In genomic region chr14:48963231-48963630, GRCh38 we compare ENCODE assay signal across 19 cellular contexts.
"Had no signal": no experiment of that assay in that cellular context is flagged by ENCODE, and none has a peak within 500 bp of the region (broad histone marks: within the 10 kb centered on the region; RNA-seq: fewer than 3 reads in every experiment).

No MANE protein-coding gene starts in this region.

- H3K4me1 Mint-ChIP-seq: naive B cell, nephron progenitor cell had no signal

- H3K27ac Mint-ChIP-seq: naive B cell, nephron progenitor cell, type B pancreatic cell had no signal

- H3K27me3 ChIP-seq: colonic mucosa, esophagus squamous epithelium, gastroesophageal sphincter, suprapubic skin, thyroid gland had no signal

- H3K9ac ChIP-seq: parathyroid adenoma had no signal

- H3K27me3 Mint-ChIP-seq: type B pancreatic cell had no signal

- H3K79me2 ChIP-seq: parathyroid adenoma had no signal

- H3K9me3 Mint-ChIP-seq: nephron progenitor cell had no signal

- H3K4me1 ChIP-seq: colonic mucosa, esophagus squamous epithelium, gastroesophageal sphincter, parathyroid adenoma, psoas muscle, suprapubic skin had no signal

- H3K4me3 Mint-ChIP-seq: naive B cell, nephron progenitor cell, type B pancreatic cell had no signal

- H3K4me3 ChIP-seq: colonic mucosa, esophagus squamous epithelium, gastroesophageal sphincter, psoas muscle, suprapubic skin, thyroid gland had no signal

- DNase-seq: colonic mucosa; dermis blood vessel endothelial cell; esophagus squamous epithelium; foreskin fibroblast; glutamatergic neuron; left colon; mammary epithelial cell; midbrain; naive B cell; nephron progenitor cell; psoas muscle; retina; stimulated activated CD4-positive, alpha-beta T cell treated with anti-CD3 and anti-CD28 coated beads, Interleukin-12 subunit alpha, Interleukin-12 subunit beta, amount 100 ng/mL, for 4 hours; stimulated activated naive CD4-positive, alpha-beta T cell; thyroid gland had no signal

- H3K27ac ChIP-seq: colonic mucosa, esophagus squamous epithelium, gastroesophageal sphincter, parathyroid adenoma, psoas muscle, suprapubic skin, thyroid gland had no signal

- H3K36me3 ChIP-seq: colonic mucosa, esophagus squamous epithelium, gastroesophageal sphincter, suprapubic skin, thyroid gland had no signal

- H3K36me3 Mint-ChIP-seq: naive B cell, type B pancreatic cell had no signal
